Comparison of ENCODE assay signal across 15 cellular contexts in the genomic region with DNA sequence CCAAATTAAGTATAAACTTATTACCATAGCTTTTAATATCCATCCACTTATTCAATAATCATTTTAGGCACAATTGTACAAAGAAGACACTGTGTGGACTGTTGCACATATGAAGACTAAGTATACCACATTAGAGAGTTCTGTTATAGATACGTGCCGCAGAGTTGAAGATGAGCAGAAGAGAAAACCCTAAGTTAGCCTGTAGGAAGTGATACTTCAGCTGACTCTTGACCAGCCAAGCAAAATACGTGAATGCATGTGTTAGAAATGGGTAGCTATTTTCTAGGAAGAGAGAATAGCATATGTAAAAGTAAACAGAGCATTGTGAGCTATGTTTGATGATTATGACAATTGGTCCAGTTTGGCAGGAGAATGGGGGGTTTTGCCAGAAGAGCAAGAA.
DNase-seq lines count a peak whose midpoint lies in the region; ATAC-seq and TF ChIP-seq lines count a peak whose summit lies in the region.
"Had no signal": no experiment of that assay in that cellular context is flagged by ENCODE, and none has a peak within 500 bp of the region (broad histone marks: within the 10 kb centered on the region; RNA-seq: fewer than 3 reads in every experiment).

No MANE protein-coding gene starts in this region.

- DNase-seq in NCI-H2107 (lab: John Stamatoyannopoulos, UW), result no peak
- DNase-seq in NCI-H1436 (lab: John Stamatoyannopoulos, UW), result no peak
- DNase-seq in NCI-H1694 treated with DMSO at 0.1 percent for 48 hours (lab: John Stamatoyannopoulos, UW), result no peak
- no peak for DNase-seq in MV-4-11 (lab: John Stamatoyannopoulos, UW)
- DNase-seq: COR-L47, DMS153, H7, NCI-H1417, NCI-H2029, NCI-H774 had no signal

- peak; percentile 56 for ATAC-seq in GM18505 (IDR thresholded peaks at IDR 0.05; ENCODE audit: unreplicated experiment)
- ATAC-seq in GM21360 (IDR thresholded peaks at IDR 0.05; ENCODE audit: unreplicated experiment), result peak; percentile 85
- ATAC-seq in HG02885 (IDR thresholded peaks at IDR 0.05; ENCODE audit: poor library complexity, unreplicated experiment), result peak; percentile 75
- ATAC-seq in HG03520 (IDR thresholded peaks at IDR 0.05; ENCODE audit: unreplicated experiment), result peak; percentile 59
- ATAC-seq: Panc1 had no signal

- no peak for TF ChIP-seq POLR2A in GM18505 (IDR thresholded peaks at IDR 0.05; ENCODE audit: borderline replicate concordance, extremely low read depth, insufficient read depth, insufficient read length)
